23 cellular contexts compared by ENCODE assay signal in the genomic region with DNA sequence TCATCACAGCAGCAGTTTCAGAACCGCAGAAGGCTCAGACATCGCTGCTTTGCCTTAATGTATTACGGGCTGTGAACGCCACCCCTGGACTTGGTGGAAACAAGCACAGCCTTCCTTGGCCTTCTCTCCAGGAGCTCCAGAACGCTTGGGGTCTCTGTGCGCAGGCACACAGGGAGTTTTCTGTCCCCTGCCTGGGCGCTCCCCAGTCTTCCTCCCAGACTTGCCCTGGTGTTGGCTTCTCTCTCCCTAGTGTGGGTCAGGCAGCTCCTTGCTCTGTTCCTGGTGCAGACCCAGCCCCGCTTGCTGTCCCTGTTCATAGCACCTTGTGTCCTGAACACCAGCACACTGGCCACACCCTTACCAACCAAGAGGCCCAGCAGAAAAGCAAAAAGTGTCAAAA.
A peak's percentile ranks its signal among the peaks of the same experiment; 100 is the strongest.
DNase-seq lines count a peak whose midpoint lies in the region; ATAC-seq, FAIRE-seq and TF ChIP-seq lines count a peak whose summit lies in the region.
"Had no signal": no experiment of that assay in that cellular context is flagged by ENCODE, and none has a peak within 500 bp of the region (broad histone marks: within the 10 kb centered on the region; RNA-seq: fewer than 3 reads in every experiment).

No MANE protein-coding gene starts in this region.

- H2AK5ac ChIP-seq in neuronal stem cell (ENCODE audit: low read depth, low read length), result peak overlapping the region; percentile 13

- H3K4me1 ChIP-seq in BLaER1, result peaks cover 99% of the 10 kb centered on the region
- peaks cover 0 to 8% of the 10 kb centered on the region in 2 donors for H3K4me1 ChIP-seq in neuronal stem cell (ENCODE audit: control insufficient read depth in 2 of 2, insufficient read depth in 1 of 2, low read depth in 1 of 2, low read length in 2 of 2)
- H3K4me1 ChIP-seq: Caco-2 had no signal

- peak overlapping the region; percentile 97 for H3K4me2 ChIP-seq in BLaER1
- H3K4me2 ChIP-seq in neuronal stem cell (ENCODE audit: insufficient read depth, low read length, poor library complexity, severe bottlenecking), result no peak overlapping the region

- H2BK120ac ChIP-seq in neuronal stem cell (ENCODE audit: low read depth, low read length), result no peak overlapping the region

- no peaks in the 10 kb centered on the region for H3K27me3 ChIP-seq in BLaER1
- peaks cover 0 to 48% (median 0%) of the 10 kb centered on the region in 3 experiments for H3K27me3 ChIP-seq in neuronal stem cell (ENCODE audit: control insufficient read depth in 3 of 3, insufficient read depth in 3 of 3, low read depth in 1 of 3, low read length in 3 of 3)

- DNase-seq in GM10266 (ENCODE audit: extremely low spot score) (peak; percentile 16), neuronal stem cell (ENCODE audit: low spot score) (no peak), HTR-8/SVneo (ENCODE audit: insufficient read length, low spot score) (no peak), NOMO-1 treated with DMSO at 0.1 percent for 48 hours (lab: John Stamatoyannopoulos, UW; ENCODE audit: unreplicated experiment) (no peak)
- DNase-seq: Caco-2; CD4-positive, alpha-beta memory T cell; DMS 273 treated with DMSO at 0.1 percent for 48 hours; DMS79; NCI-H1048; NCI-H1417; NCI-H1694; NCI-H2081; NCI-H2227 treated with DMSO at 0.1 percent for 48 hours; NCI-H526 treated with DMSO at 0.1 percent for 48 hours; SHP77 had no signal

- no peaks in the 10 kb centered on the region for H3K9me3 ChIP-seq in BLaER1
- no peaks in the 10 kb centered on the region for H3K9me3 ChIP-seq in neuronal stem cell (replicated peaks in 1 of 2; ENCODE audit: control insufficient read depth in 2 of 2, insufficient read depth in 1 of 2, low read depth in 1 of 2, low read length in 2 of 2)
- H3K9me3 ChIP-seq: Caco-2 had no signal

- WGBS in neuronal stem cell (ENCODE audit: extremely low coverage in 2 of 2, insufficient read length in 2 of 2, insufficient replicate concordance in 1 of 2), 2 donors, result no CpG with 5 or more reads among the region's 8 CpGs

- ATAC-seq in GM21737 (IDR thresholded peaks at IDR 0.05; ENCODE audit: unreplicated experiment), result no peak
- ATAC-seq in HG02938 (IDR thresholded peaks at IDR 0.05; ENCODE audit: unreplicated experiment), result no peak
- ATAC-seq: HCT116, Panc1 had no signal

- H3K14ac ChIP-seq in neuronal stem cell (ENCODE audit: low read length), result no peak overlapping the region

- no peak overlapping the region for H4K91ac ChIP-seq in neuronal stem cell (ENCODE audit: low read depth, low read length, poor library complexity)

- no peak overlapping the region for H4K8ac ChIP-seq in neuronal stem cell (ENCODE audit: low read depth, low read length)

- H3K4me3 ChIP-seq in BLaER1 (no peak overlapping the region), neuronal stem cell (ENCODE audit: low read length in 2 of 2) (no peak overlapping the region)

- no peak overlapping the region for H3K4ac ChIP-seq in neuronal stem cell (ENCODE audit: low read length)

- FAIRE-seq in HTR-8/SVneo (lab: Jason Lieb, UNC), result no peak
- FAIRE-seq: GM18507 had no signal

- H3K79me1 ChIP-seq in neuronal stem cell (ENCODE audit: low read depth, low read length), result no peaks in the 10 kb centered on the region

- no peak overlapping the region for H3K23ac ChIP-seq in neuronal stem cell (ENCODE audit: low read depth, low read length, poor library complexity)

- no peak overlapping the region for H2AFZ ChIP-seq in neuronal stem cell (ENCODE audit: low read length)

- H3K27ac ChIP-seq in BLaER1, result peak overlapping the region; percentile 85
- H3K27ac ChIP-seq in cingulate gyrus (ENCODE audit: low read depth, low read length), result peak overlapping the region; percentile 94
- no peak overlapping the region for H3K27ac ChIP-seq in neuronal stem cell (replicated peaks; ENCODE audit: low read length)
- H3K27ac ChIP-seq: RWPE1 had no signal

- H2BK12ac ChIP-seq in neuronal stem cell (ENCODE audit: low read length), result no peak overlapping the region

- no peak overlapping the region for H2BK15ac ChIP-seq in neuronal stem cell (ENCODE audit: low read length)

- H3K18ac ChIP-seq in neuronal stem cell (ENCODE audit: low read length), result peak overlapping the region; percentile 29

- H3K36me3 ChIP-seq in BLaER1, result peaks cover 66% of the 10 kb centered on the region
- no peaks in the 10 kb centered on the region for H3K36me3 ChIP-seq in neuronal stem cell (replicated peaks in 1 of 2; ENCODE audit: control insufficient read depth in 2 of 2, insufficient read depth in 2 of 2, low read length in 2 of 2)

- H2BK5ac ChIP-seq in neuronal stem cell (ENCODE audit: low read length), result no peak overlapping the region

- peak overlapping the region; percentile 33 for H3K9ac ChIP-seq in BLaER1
- H3K9ac ChIP-seq in neuronal stem cell (ENCODE audit: low read depth, low read length, poor library complexity), result no peak overlapping the region

- TF ChIP-seq CTCF in GM10266 (IDR thresholded peaks at IDR 0.05; ENCODE audit: control insufficient read depth, insufficient read depth, low read depth, missing control alignments), result no peak

- H4K20me1 ChIP-seq in BLaER1, result peaks cover 97% of the 10 kb centered on the region
